11 cellular contexts compared by ENCODE assay signal in genomic region chr6:6678185-6678671, GRCh38.
DNase-seq lines count a peak whose midpoint lies in the region; ATAC-seq and TF ChIP-seq lines count a peak whose summit lies in the region.
"Had no signal": no experiment of that assay in that cellular context is flagged by ENCODE, and none has a peak within 500 bp of the region (broad histone marks: within the 10 kb centered on the region; RNA-seq: fewer than 3 reads in every experiment).

No MANE protein-coding gene starts in this region.

- no peaks in the 10 kb centered on the region for H3K9me3 ChIP-seq in left lung

- H3K36me3 ChIP-seq in left lung, result no peaks in the 10 kb centered on the region
- H3K36me3 ChIP-seq: WERI-Rb-1 had no signal

- peaks cover 6 to 69% of the 10 kb centered on the region in 2 donors for H3K4me1 ChIP-seq in left lung

- H3K4me3 ChIP-seq in astrocyte of the cerebellum (ENCODE audit: low read depth, low read length), result no peak overlapping the region
- no peak overlapping the region for H3K4me3 ChIP-seq in left lung

- TF ChIP-seq CTCF in astrocyte of the cerebellum (IDR thresholded peaks at IDR 0.05; ENCODE audit: low read depth, low read length, missing control alignments) (no peak), left lung (IDR thresholded peaks at IDR 0.05) (no peak)

- peaks cover 0 to 7% (median 0%) of the 10 kb centered on the region in 5 donors for H3K27me3 Mint-ChIP-seq in naive thymus-derived CD8-positive, alpha-beta T cell
- H3K27me3 Mint-ChIP-seq: activated naive CD8-positive, alpha-beta T cell had no signal

- POLR2A ChIA-PET in naive thymus-derived CD8-positive, alpha-beta T cell (lab: Charles Lee), result no interaction called here

- peak; percentile 37 for ATAC-seq in left lung
- no peak for ATAC-seq in HG03025 (IDR thresholded peaks at IDR 0.05; ENCODE audit: low FRiP score, unreplicated experiment)
- ATAC-seq in HG02840 (IDR thresholded peaks at IDR 0.05; ENCODE audit: low FRiP score, unreplicated experiment), result no peak
- ATAC-seq in GM19351 (IDR thresholded peaks at IDR 0.05; ENCODE audit: unreplicated experiment), result no peak
- ATAC-seq in naive thymus-derived CD8-positive, alpha-beta T cell, result no peak

- H3K27me3 ChIP-seq in left lung, result no peaks in the 10 kb centered on the region

- H3K36me3 Mint-ChIP-seq in naive thymus-derived CD8-positive, alpha-beta T cell, result no peaks in the 10 kb centered on the region
- H3K36me3 Mint-ChIP-seq: activated naive CD8-positive, alpha-beta T cell; naive B cell had no signal

- H3K9me3 Mint-ChIP-seq in naive thymus-derived CD8-positive, alpha-beta T cell, result no peaks in the 10 kb centered on the region
- H3K9me3 Mint-ChIP-seq: naive B cell had no signal

- peak overlapping the region in 1 of 2 donors; percentile 82 for H3K27ac ChIP-seq in left lung
- H3K27ac ChIP-seq: WERI-Rb-1 had no signal

- peaks cover 5 to 9% (median 8%) of the 10 kb centered on the region in 4 donors for H3K4me1 Mint-ChIP-seq in naive thymus-derived CD8-positive, alpha-beta T cell

- intact Hi-C loops in left lung (cut with DNase I), result loop anchor here in 1 of 2 donors (10.0 kb wide), 1 partner anchor 567 kb away; no protein-coding TSS in a partner anchor

- no peak overlapping the region for H3K4me3 Mint-ChIP-seq in naive thymus-derived CD8-positive, alpha-beta T cell
- H3K4me3 Mint-ChIP-seq: activated naive CD8-positive, alpha-beta T cell; naive B cell had no signal

- DNase-seq in AG20443 (ENCODE audit: low spot score) (peak; percentile 46), LHCN-M2 (ENCODE audit: low read depth) (peak; percentile 31), astrocyte of the cerebellum (ENCODE audit: low read depth) (peak; percentile 24), left lung (peak in 1 of 2 donors; percentile 39)
- DNase-seq in naive thymus-derived CD8-positive, alpha-beta T cell, result no peak
- DNase-seq: naive B cell, WERI-Rb-1 had no signal

- in situ Hi-C loops in astrocyte of the cerebellum (cut with HindIII; ENCODE audit: low sequenced_read_pairs), result no loop called here

- H3K27ac Mint-ChIP-seq in naive thymus-derived CD8-positive, alpha-beta T cell, result peak overlapping the region in 2 of 10 donors; percentile 42 to 58
- H3K27ac Mint-ChIP-seq: activated naive CD8-positive, alpha-beta T cell had no signal

Comparison
In these comparisons a context has a peak if more than half of its experiments do, and no peak if none do; other contexts are left out.
1. DNase-seq: peak in AG20443 (single experiment), LHCN-M2 (single experiment) and astrocyte of the cerebellum (single experiment); none in naive thymus-derived CD8-positive, alpha-beta T cell (0 of 10).